17 cellular contexts compared by ENCODE assay signal in genomic region chr11:80844110-80844509, GRCh38.
DNase-seq lines count a peak whose midpoint lies in the region; ATAC-seq and TF ChIP-seq lines count a peak whose summit lies in the region.
"Had no signal": no experiment of that assay in that cellular context is flagged by ENCODE, and none has a peak within 500 bp of the region (broad histone marks: within the 10 kb centered on the region; RNA-seq: fewer than 3 reads in every experiment).

No MANE protein-coding gene starts in this region.

- H3K4me3 Mint-ChIP-seq in H9 (no peak overlapping the region), endodermal cell (no peak overlapping the region)
- H3K4me3 Mint-ChIP-seq: CD4-positive, CD25-positive, alpha-beta regulatory T cell; IgD-negative memory B cell had no signal

- no peak overlapping the region for H2BK12ac ChIP-seq in H9 (ENCODE audit: insufficient read length, low read depth, low read length)

- H3K18ac ChIP-seq in H9 (ENCODE audit: insufficient read length, low read depth, low read length) (no peak overlapping the region), mesendoderm (ENCODE audit: low read length) (no peak overlapping the region)

- H3K27ac ChIP-seq in A673 (ENCODE audit: low read depth, low read length, poor library complexity, severe bottlenecking) (no peak overlapping the region), H9 (ENCODE audit: insufficient read length, low read depth, low read length) (no peak overlapping the region), endodermal cell (ENCODE audit: low read depth, low read length) (no peak overlapping the region), mesendoderm (ENCODE audit: low read depth, low read length) (no peak overlapping the region)
- H3K27ac ChIP-seq: BLaER1 treated with 17β-estradiol and CSF1 and Interleukin-3, amounts not matched to agents 10 nM and 100 nM; GM23248 had no signal

- H3K4me2 ChIP-seq in H9 (ENCODE audit: insufficient read depth, insufficient read length, low read length) (no peak overlapping the region), mesendoderm (ENCODE audit: low read length) (no peak overlapping the region)
- H3K4me2 ChIP-seq: BLaER1 treated with 17β-estradiol and CSF1 and Interleukin-3, amounts not matched to agents 10 nM and 100 nM had no signal

- intact Hi-C loops in A673 (cut with micrococcal nuclease; ENCODE audit: unreplicated experiment), result no loop called here

- H3K9me3 Mint-ChIP-seq in H9 (no peaks in the 10 kb centered on the region), endodermal cell (no peaks in the 10 kb centered on the region)

- no peak overlapping the region for H2AFZ ChIP-seq in H9 (ENCODE audit: low read length)
- H2AFZ ChIP-seq: GM23248 had no signal

- H3K79me2 ChIP-seq in H9 (ENCODE audit: insufficient read depth, low read length), result no peaks in the 10 kb centered on the region
- H3K79me2 ChIP-seq in mesendoderm (ENCODE audit: control insufficient read depth, insufficient read depth, low read length), result no peaks in the 10 kb centered on the region

- no peak overlapping the region for H2AK5ac ChIP-seq in H9 (ENCODE audit: insufficient read length, low read length)
- no peak overlapping the region for H2AK5ac ChIP-seq in mesendoderm (ENCODE audit: low read length)

- H3K23me2 ChIP-seq in H9 (ENCODE audit: insufficient read length, low read depth, low read length, poor library complexity, severe bottlenecking), result no peaks in the 10 kb centered on the region

- no peak overlapping the region for H2BK5ac ChIP-seq in H9 (ENCODE audit: insufficient read length, low read length)
- no peak overlapping the region for H2BK5ac ChIP-seq in mesendoderm (ENCODE audit: low read length)

- H3K79me1 ChIP-seq in H9 (ENCODE audit: insufficient read depth, low read depth, low read length, poor library complexity, severe bottlenecking) (no peaks in the 10 kb centered on the region), mesendoderm (ENCODE audit: low read length) (no peaks in the 10 kb centered on the region)

- POLR2A ChIA-PET in A673 (lab: Charles Lee; ENCODE audit: low non-redundant PET), result no interaction called here

- H3K4me1 ChIP-seq in A673 (ENCODE audit: insufficient read depth, low read length, poor library complexity, severe bottlenecking) (peaks cover 7% of the 10 kb centered on the region), H9 (ENCODE audit: insufficient read depth, low read length) (no peaks in the 10 kb centered on the region), endodermal cell (ENCODE audit: control insufficient read depth, insufficient read depth, low read length) (no peaks in the 10 kb centered on the region), mesendoderm (ENCODE audit: control insufficient read depth, low read depth, low read length) (no peaks in the 10 kb centered on the region)
- H3K4me1 ChIP-seq: HAP-1 had no signal

- no TSS peak for BruUV-seq in A673 (replicated peaks; lab: Mats Ljungman, UMichigan)

- no peaks in the 10 kb centered on the region for H4K20me1 ChIP-seq in H9 (ENCODE audit: control insufficient read depth, insufficient read depth, insufficient read length)
- H4K20me1 ChIP-seq: BLaER1 treated with 17β-estradiol and CSF1 and Interleukin-3, amounts not matched to agents 10 nM and 100 nM had no signal

- WGBS in H9 (ENCODE audit: extremely low coverage, insufficient read length, low lambda C conversion rate), result no CpG with 5 or more reads among the region's 4 CpGs
- 88% methylated on average over 4 of the region's 4 CpGs; no CpG with 5 or more reads in 1 of the 2 experiments for WGBS in endodermal cell (ENCODE audit: insufficient coverage in 1 of 2, insufficient read length in 1 of 2), 2 experiments
- no CpG with 5 or more reads among the region's 4 CpGs for whole genome bisulfite sequencing in mesendoderm (ENCODE audit: extremely low coverage, insufficient coverage, low lambda C conversion rate)

- H3K23ac ChIP-seq in H9 (ENCODE audit: insufficient read length, low read depth, low read length), result no peak overlapping the region
- H3K23ac ChIP-seq in mesendoderm (ENCODE audit: low read length), result no peak overlapping the region

- H3K27me3 ChIP-seq in A673 (replicated peaks; ENCODE audit: insufficient read depth, low read depth, low read length, poor library complexity) (no peaks in the 10 kb centered on the region), H9 (ENCODE audit: insufficient read depth, low read length) (no peaks in the 10 kb centered on the region), endodermal cell (ENCODE audit: control insufficient read depth, insufficient read depth, low read length, poor library complexity, severe bottlenecking) (no peaks in the 10 kb centered on the region), mesendoderm (ENCODE audit: insufficient read depth, low read length, poor library complexity) (no peaks in the 10 kb centered on the region)
- H3K27me3 ChIP-seq: BLaER1 treated with 17β-estradiol and CSF1 and Interleukin-3, amounts not matched to agents 10 nM and 100 nM had no signal

- H3K27ac Mint-ChIP-seq in H9, result no peak overlapping the region
- H3K27ac Mint-ChIP-seq in endodermal cell, result no peak overlapping the region
- H3K27ac Mint-ChIP-seq: CD4-positive, CD25-positive, alpha-beta regulatory T cell; IgD-negative memory B cell had no signal

- H3K56ac ChIP-seq in H9 (ENCODE audit: insufficient read length, low read depth, low read length), result no peak overlapping the region
- no peak overlapping the region for H3K56ac ChIP-seq in mesendoderm (ENCODE audit: low read length)

- no peak overlapping the region for H2BK20ac ChIP-seq in H9 (ENCODE audit: low read depth, low read length, poor library complexity, severe bottlenecking)

- no peak overlapping the region for H3T11ph ChIP-seq in H9 (ENCODE audit: low read length)

- no peak for ATAC-seq in GM19328 (IDR thresholded peaks at IDR 0.05; ENCODE audit: unreplicated experiment)
- no peak for ATAC-seq in GM18511 (IDR thresholded peaks at IDR 0.05; ENCODE audit: unreplicated experiment)
- no peak for ATAC-seq in GM21717 (IDR thresholded peaks at IDR 0.05; ENCODE audit: unreplicated experiment)

- H3K36me3 ChIP-seq in A673 (ENCODE audit: insufficient read depth, low read length, poor library complexity, severe bottlenecking) (no peaks in the 10 kb centered on the region), endodermal cell (ENCODE audit: control insufficient read depth, insufficient read depth, low read length) (no peaks in the 10 kb centered on the region), mesendoderm (ENCODE audit: control insufficient read depth, insufficient read depth, low read length) (no peaks in the 10 kb centered on the region)
- H3K36me3 ChIP-seq: BLaER1 treated with 17β-estradiol and CSF1 and Interleukin-3, amounts not matched to agents 10 nM and 100 nM; HAP-1 had no signal

- H3K4ac ChIP-seq in H9 (ENCODE audit: low read depth, low read length) (no peak overlapping the region), mesendoderm (ENCODE audit: low read depth, low read length) (no peak overlapping the region)

- no peak overlapping the region for H4K8ac ChIP-seq in H9 (replicated peaks; ENCODE audit: insufficient read length, low read depth, low read length)
- no peak overlapping the region for H4K8ac ChIP-seq in mesendoderm (ENCODE audit: low read depth, low read length)

- TF ChIP-seq CTCF in A673 (conservative IDR thresholded peaks at IDR 0.05; ENCODE audit: low read depth, low read length), result peak; percentile 43
- peak; percentile 55; the same call in 2 of the 3 replicates for TF ChIP-seq CTCF in H9 (conservative IDR thresholded peaks at IDR 0.05)
- TF ChIP-seq CTCF in endodermal cell (conservative IDR thresholded peaks at IDR 0.05), result peak; percentile 67

- no peak overlapping the region for H2BK120ac ChIP-seq in H9 (ENCODE audit: low read depth, low read length, poor library complexity, severe bottlenecking)
- H2BK120ac ChIP-seq in mesendoderm (ENCODE audit: low read depth, low read length), result no peak overlapping the region

- no peak overlapping the region for H3K4me3 ChIP-seq in A673 (ENCODE audit: low read depth, low read length, poor library complexity, severe bottlenecking)
- H3K4me3 ChIP-seq in endodermal cell (ENCODE audit: low read length), result no peak overlapping the region
- no peak overlapping the region for H3K4me3 ChIP-seq in mesendoderm (ENCODE audit: low read length)
- H3K4me3 ChIP-seq: BLaER1 treated with 17β-estradiol and CSF1 and Interleukin-3, amounts not matched to agents 10 nM and 100 nM; GM12878; GM23248; HAP-1 had no signal

- H4K5ac ChIP-seq in H9 (ENCODE audit: insufficient read length, low read depth, low read length) (no peak overlapping the region), mesendoderm (ENCODE audit: low read length) (no peak overlapping the region)

- DNase-seq in A673 (ENCODE audit: low spot score), result no peak
- peak; percentile 32 for DNase-seq in H9
- peak; percentile 50 for DNase-seq in endodermal cell
- DNase-seq in mesendoderm, result peak; percentile 34
- DNase-seq: 8988T; ACHN; CD4-positive, CD25-positive, alpha-beta regulatory T cell; DMS 273 treated with DMSO at 0.1 percent for 48 hours; GM23248; KG1 had no signal

- CTCF ChIA-PET in A673 (lab: Charles Lee), result no interaction called here

- H3K14ac ChIP-seq in H9 (ENCODE audit: insufficient read depth, low read length), result no peak overlapping the region

- no peak overlapping the region for H4K91ac ChIP-seq in H9 (ENCODE audit: insufficient read length, low read depth, low read length)

- H3K9ac ChIP-seq in H9 (ENCODE audit: extremely low read depth, insufficient read length, low read length), result no peak overlapping the region
- no peak overlapping the region for H3K9ac ChIP-seq in endodermal cell (ENCODE audit: extremely low read depth, low read length, poor library complexity, severe bottlenecking)
- no peak overlapping the region for H3K9ac ChIP-seq in mesendoderm (ENCODE audit: low read length)
- H3K9ac ChIP-seq: BLaER1 treated with 17β-estradiol and CSF1 and Interleukin-3, amounts not matched to agents 10 nM and 100 nM; GM23248 had no signal

- no peaks in the 10 kb centered on the region for H3K9me3 ChIP-seq in A673 (ENCODE audit: low read depth, low read length, poor library complexity, severe bottlenecking)
- H3K9me3 ChIP-seq in H9 (ENCODE audit: control insufficient read depth, low read depth, low read length), result no peaks in the 10 kb centered on the region
- no peaks in the 10 kb centered on the region for H3K9me3 ChIP-seq in endodermal cell (ENCODE audit: control insufficient read depth, low read length)
- H3K9me3 ChIP-seq: BLaER1 treated with 17β-estradiol and CSF1 and Interleukin-3, amounts not matched to agents 10 nM and 100 nM; HAP-1 had no signal

- H3K27me3 Mint-ChIP-seq in H9 (ENCODE audit: low read depth) (no peaks in the 10 kb centered on the region), endodermal cell (ENCODE audit: insufficient read depth) (no peaks in the 10 kb centered on the region)
- H3K27me3 Mint-ChIP-seq: CD4-positive, CD25-positive, alpha-beta regulatory T cell had no signal

- H2BK15ac ChIP-seq in H9 (ENCODE audit: low read depth, low read length), result no peak overlapping the region
- H2BK15ac ChIP-seq in mesendoderm (replicated peaks; ENCODE audit: low read depth), result no peak overlapping the region

- no peaks in the 10 kb centered on the region for H3K4me1 Mint-ChIP-seq in H9
- H3K4me1 Mint-ChIP-seq in endodermal cell, result peaks cover 14% of the 10 kb centered on the region
- H3K4me1 Mint-ChIP-seq: CD4-positive, CD25-positive, alpha-beta regulatory T cell; IgD-negative memory B cell had no signal

- no peaks in the 10 kb centered on the region for H3K36me3 Mint-ChIP-seq in H9 (ENCODE audit: insufficient read depth in 1 of 3, low read depth in 3 of 3)
- H3K36me3 Mint-ChIP-seq in endodermal cell (ENCODE audit: low read depth), result no peaks in the 10 kb centered on the region
- H3K36me3 Mint-ChIP-seq: CD4-positive, CD25-positive, alpha-beta regulatory T cell; IgD-negative memory B cell had no signal
